In genomic region chr9:37996050-37996811, GRCh38 we compare ENCODE assay signal across 19 cellular contexts.
DNase-seq lines count a peak whose midpoint lies in the region; ATAC-seq, FAIRE-seq and TF ChIP-seq lines count a peak whose summit lies in the region.
"Had no signal": no experiment of that assay in that cellular context is flagged by ENCODE, and none has a peak within 500 bp of the region (broad histone marks: within the 10 kb centered on the region; RNA-seq: fewer than 3 reads in every experiment).

No MANE protein-coding gene starts in this region.

- intact Hi-C loops in kidney (cut with DNase I) (no loop called here), Calu3 (cut with micrococcal nuclease; ENCODE audit: unreplicated experiment) (no loop called here)

- CTCF ChIA-PET in Calu3 (lab: Charles Lee): no interaction called here

- BruUV-seq in Calu3 (replicated peaks; lab: Mats Ljungman, UMichigan): no TSS peak

- H3K4me2 ChIP-seq in smooth muscle cell: no peak overlapping the region

- H4K20me1 ChIP-seq in smooth muscle cell (ENCODE audit: low read depth): peaks cover 58% of the 10 kb centered on the region

- FAIRE-seq in kidney (lab: Jason Lieb, UNC): no peak
- FAIRE-seq: H54 had no signal

- H3K4me3 ChIP-seq in RWPE2 (ENCODE audit: severe bottlenecking) (no peak overlapping the region), kidney (ENCODE audit: low read length in 2 of 2) (no peak overlapping the region), smooth muscle cell (no peak overlapping the region)
- H3K4me3 ChIP-seq: Peyer's patch had no signal

- H3F3A ChIP-seq in smooth muscle cell (ENCODE audit: low read depth): peaks cover 26% of the 10 kb centered on the region

- H3K36me3 Mint-ChIP-seq in HFFc6 (ENCODE audit: low read depth) (peaks cover 16% of the 10 kb centered on the region), Calu3 (ENCODE audit: insufficient read depth, unreplicated experiment) (peaks cover 5% of the 10 kb centered on the region)
- H3K36me3 Mint-ChIP-seq: CD8-positive, alpha-beta memory T cell; IgD-negative memory B cell had no signal

- TF ChIP-seq CTCF in HFFc6 (IDR thresholded peaks at IDR 0.05) (no peak), RWPE2 (IDR thresholded peaks at IDR 0.05; ENCODE audit: poor library complexity, severe bottlenecking) (no peak), kidney (IDR thresholded peaks at IDR 0.05; ENCODE audit: borderline replicate concordance, extremely low read depth, insufficient read depth) (no peak), smooth muscle cell (IDR thresholded peaks at IDR 0.05; ENCODE audit: borderline replicate concordance, insufficient read depth, poor library complexity, severe bottlenecking) (no peak), Calu3 (IDR thresholded peaks at IDR 0.05; ENCODE audit: unreplicated experiment) (no peak)

- no peak overlapping the region for H2AFZ ChIP-seq in smooth muscle cell (ENCODE audit: low read depth)

- H3K4me1 ChIP-seq in RWPE2 (ENCODE audit: insufficient read depth, poor library complexity, severe bottlenecking) (peaks cover 46% of the 10 kb centered on the region), kidney (ENCODE audit: control insufficient read depth in 1 of 2, insufficient read depth in 1 of 2, low read depth in 1 of 2, low read length in 2 of 2) (peaks cover 10 to 12% of the 10 kb centered on the region in 2 donors), smooth muscle cell (ENCODE audit: low read depth) (peaks cover 34% of the 10 kb centered on the region)

- peaks cover 3% of the 10 kb centered on the region for H3K27me3 Mint-ChIP-seq in HFFc6 (ENCODE audit: insufficient read depth)
- H3K27me3 Mint-ChIP-seq in Calu3 (ENCODE audit: unreplicated experiment): no peaks in the 10 kb centered on the region

- WGBS in smooth muscle cell (ENCODE audit: low lambda C conversion rate): 91% methylated on average over 5 of the region's 5 CpGs

- H3K9me3 Mint-ChIP-seq in HFFc6: no peaks in the 10 kb centered on the region
- H3K9me3 Mint-ChIP-seq in Calu3 (ENCODE audit: low read depth, unreplicated experiment): no peaks in the 10 kb centered on the region
- H3K9me3 Mint-ChIP-seq: activated T-cell treated with anti-CD3 and anti-CD28 coated beads, Interleukin-2, amount 50 U/mL, for 72 hours; CD8-positive, alpha-beta memory T cell; IgD-negative memory B cell had no signal

- no peaks in the 10 kb centered on the region for H3K27me3 ChIP-seq in RWPE2 (ENCODE audit: insufficient read depth, poor library complexity, severe bottlenecking)
- H3K27me3 ChIP-seq in smooth muscle cell (ENCODE audit: low read depth): no peaks in the 10 kb centered on the region
- H3K27me3 ChIP-seq: Peyer's patch, vagina had no signal

- H3K27ac ChIP-seq in RWPE2 (ENCODE audit: poor library complexity, severe bottlenecking): peak overlapping the region; percentile 95
- no peak overlapping the region for H3K27ac ChIP-seq in kidney (ENCODE audit: low read depth in 2 of 2, low read length in 2 of 2)
- peak overlapping the region; percentile 94 for H3K27ac ChIP-seq in smooth muscle cell (ENCODE audit: low read depth)

- H3K27ac Mint-ChIP-seq in HFFc6: peak overlapping the region; percentile 95
- no peak overlapping the region for H3K27ac Mint-ChIP-seq in Calu3 (ENCODE audit: unreplicated experiment)
- H3K27ac Mint-ChIP-seq: activated T-cell treated with anti-CD3 and anti-CD28 coated beads, Interleukin-2, amount 50 U/mL, for 72 hours; IgD-negative memory B cell had no signal

- H3K9ac ChIP-seq in kidney (ENCODE audit: low read length in 2 of 2) (no peak overlapping the region), smooth muscle cell (ENCODE audit: low read depth) (no peak overlapping the region)

- ATAC-seq in RWPE2 (ENCODE audit: low read depth) (no peak), GM19455 (IDR thresholded peaks at IDR 0.05; ENCODE audit: unreplicated experiment) (no peak)
- ATAC-seq: activated T-cell treated with anti-CD3 and anti-CD28 coated beads, Interleukin-2, amount 50 U/mL, for 72 hours had no signal

- H3K4me3 Mint-ChIP-seq in HFFc6 (no peak overlapping the region), Calu3 (ENCODE audit: low read depth, unreplicated experiment) (no peak overlapping the region)
- H3K4me3 Mint-ChIP-seq: CD8-positive, alpha-beta memory T cell had no signal

- no peak for DNase-seq in HFFc6
- peak; percentile 38 for DNase-seq in RWPE2 (ENCODE audit: low spot score)
- DNase-seq in kidney: peak; percentile 23
- DNase-seq in smooth muscle cell (lab: John Stamatoyannopoulos, UW; ENCODE audit: unreplicated experiment): no peak
- no peak for DNase-seq in activated T-cell treated with anti-CD3 and anti-CD28 coated beads, Interleukin-2, amount 50 U/mL, for 1 hour
- DNase-seq in Calu3: no peak
- DNase-seq: activated CD4-positive, alpha-beta T cell treated with anti-CD3 and anti-CD28 coated beads, Interleukin-2, amount 50 U/mL, for 1 hour; activated T-cell treated with anti-CD3 and anti-CD28 coated beads, Interleukin-2, amount 50 U/mL, for 72 hours; CD8-positive, alpha-beta memory T cell; foreskin fibroblast; GDM1; NCI-H1417 treated with DMSO at 0.1 percent for 48 hours; NCI-H446 treated with DMSO at 0.1 percent for 48 hours; stimulated activated CD4-positive, alpha-beta T cell treated with anti-CD3 and anti-CD28 coated beads, Interleukin-2, amount 100 ng/mL, for 24 hours had no signal

- peaks cover 56% of the 10 kb centered on the region for H3K79me2 ChIP-seq in smooth muscle cell (ENCODE audit: low read depth)

- H3K36me3 ChIP-seq in RWPE2 (ENCODE audit: low read depth) (peaks cover 15% of the 10 kb centered on the region), kidney (ENCODE audit: control insufficient read depth in 1 of 2, insufficient read depth in 2 of 2, low read length in 2 of 2) (peaks cover 0 to 2% of the 10 kb centered on the region in 2 donors), smooth muscle cell (ENCODE audit: low read depth) (no peaks in the 10 kb centered on the region)
- H3K36me3 ChIP-seq: Peyer's patch, vagina had no signal

- peaks cover 79% of the 10 kb centered on the region for H3K4me1 Mint-ChIP-seq in HFFc6 (ENCODE audit: low read depth)
- peaks cover 15% of the 10 kb centered on the region for H3K4me1 Mint-ChIP-seq in Calu3 (ENCODE audit: low read depth, unreplicated experiment)

- H3K9me3 ChIP-seq in RWPE2 (ENCODE audit: severe bottlenecking) (no peaks in the 10 kb centered on the region), kidney (ENCODE audit: control insufficient read depth in 1 of 2, low read length in 2 of 2) (no peaks in the 10 kb centered on the region), smooth muscle cell (replicated peaks; ENCODE audit: low read depth) (no peaks in the 10 kb centered on the region)
- H3K9me3 ChIP-seq: Peyer's patch, vagina had no signal

Comparison
In these comparisons a context has a peak if more than half of its experiments do, and no peak if none do; other contexts are left out.
1. DNase-seq: peak in RWPE2 (single experiment) and kidney (single experiment); none in HFFc6 (single experiment), smooth muscle cell (single experiment), activated T-cell treated with anti-CD3 and anti-CD28 coated beads, Interleukin-2, amount 50 U/mL, for 1 hour (single experiment) and Calu3 (single experiment).
2. H3K27ac ChIP-seq: peak in RWPE2 (single experiment) and smooth muscle cell (single experiment); none in kidney (0 of 2).